ENCODE assay signal across 15 cellular contexts in genomic region chr3:118793176-118793575, GRCh38.
DNase-seq lines count a peak whose midpoint lies in the region; ATAC-seq, FAIRE-seq and TF ChIP-seq lines count a peak whose summit lies in the region.
"Had no signal": no experiment of that assay in that cellular context is flagged by ENCODE, and none has a peak within 500 bp of the region (broad histone marks: within the 10 kb centered on the region; RNA-seq: fewer than 3 reads in every experiment).

No MANE protein-coding gene starts in this region.

- CTCF ChIA-PET in GM12878 (lab: Yijun Ruan, JAX) = interaction anchor here (0.8 to 1.4 kb wide), 3 partner anchors 11 to 16 kb away, joined by 3 to 4 read pairs (median 3); no protein-coding TSS in a partner anchor
- CTCF ChIA-PET in CD4-positive, alpha-beta T cell (lab: Charles Lee) = no interaction called here

- H3K27me3 Mint-ChIP-seq in CD4-positive, alpha-beta T cell = peaks cover 16% of the 10 kb centered on the region

- H3K36me3 ChIP-seq in Karpas-422 (ENCODE audit: insufficient read depth, low read length) = peaks cover 35% of the 10 kb centered on the region
- no peaks in the 10 kb centered on the region for H3K36me3 ChIP-seq in GM12878 (ENCODE audit: control insufficient read depth in 2 of 2, insufficient read depth in 2 of 2, low read length in 1 of 2)
- H3K36me3 ChIP-seq: BLaER1 had no signal

- peak; percentile 27 for ATAC-seq in GM12878
- no peak for ATAC-seq in CD4-positive, alpha-beta T cell (ENCODE audit: poor library complexity)
- ATAC-seq: CD8-positive, alpha-beta T cell had no signal

- H3K4me2 ChIP-seq in Karpas-422 (ENCODE audit: low read depth, low read length, poor library complexity, severe bottlenecking) (peak overlapping the region; percentile 74), GM12878 (ENCODE audit: control insufficient read depth, insufficient read depth) (no peak overlapping the region)

- H3K27ac ChIP-seq in Karpas-422 (ENCODE audit: low read length) (peak overlapping the region; percentile 96), GM12878 (ENCODE audit: control insufficient read depth, insufficient read depth) (no peak overlapping the region)
- no peak overlapping the region for H3K27ac ChIP-seq in CD4-positive, alpha-beta T cell (ENCODE audit: low read depth, low read length)
- H3K27ac ChIP-seq: BLaER1 had no signal

- H3K9me2 ChIP-seq in Karpas-422 (replicated peaks; ENCODE audit: insufficient read depth, low read length) = no peaks in the 10 kb centered on the region

- H3K4me3 Mint-ChIP-seq in CD4-positive, alpha-beta T cell = no peak overlapping the region
- H3K4me3 Mint-ChIP-seq: CD14-positive monocyte; CD8-positive, alpha-beta T cell had no signal

- H3K4me1 Mint-ChIP-seq in CD4-positive, alpha-beta T cell (ENCODE audit: low read depth) = no peaks in the 10 kb centered on the region
- H3K4me1 Mint-ChIP-seq: CD14-positive monocyte had no signal

- H3K36me3 Mint-ChIP-seq in CD4-positive, alpha-beta T cell (ENCODE audit: low read depth) = no peaks in the 10 kb centered on the region
- H3K36me3 Mint-ChIP-seq: CD14-positive monocyte; CD8-positive, alpha-beta T cell had no signal

- no peaks in the 10 kb centered on the region for H3K9me3 ChIP-seq in Karpas-422 (ENCODE audit: low read length)
- no peaks in the 10 kb centered on the region for H3K9me3 ChIP-seq in GM12878 (replicated peaks; ENCODE audit: control insufficient read depth, insufficient read depth, low read length)
- no peaks in the 10 kb centered on the region for H3K9me3 ChIP-seq in CD4-positive, alpha-beta T cell (ENCODE audit: control insufficient read depth, low read length)
- H3K9me3 ChIP-seq: BLaER1 had no signal

- TF ChIP-seq POLR2A in GM12892 (IDR thresholded peaks at IDR 0.05; ENCODE audit: low read depth, low read length) (no peak), GM12878 (IDR thresholded peaks at IDR 0.05; ENCODE audit: low read depth, low read length) (no peak)

- H3K9ac ChIP-seq in Karpas-422 (ENCODE audit: low read length) = peak overlapping the region; percentile 63
- H3K9ac ChIP-seq in GM12878 (ENCODE audit: control insufficient read depth, insufficient read depth, low read length) = no peak overlapping the region

- SMC1A ChIA-PET in GM12878 (lab: Charles Lee; ENCODE audit: uncharacterized antibody, unreplicated experiment) = interaction anchor here (0.8 to 2.3 kb wide), 4 partner anchors 10 to 19 kb away, joined by 3 to 4 read pairs (median 4); no protein-coding TSS in a partner anchor

- H3K4me3 ChIP-seq in Karpas-422 (ENCODE audit: low read length) (peak overlapping the region; percentile 43), GM12878 (no peak overlapping the region)
- H3K4me3 ChIP-seq: BLaER1 had no signal

- FAIRE-seq in GM12892 (lab: Jason Lieb, UNC) (peak; percentile 70), GM12878 (lab: Jason Lieb, UNC) (no peak)

- RAD21 ChIA-PET in GM12878 (lab: Charles Lee; ENCODE audit: unreplicated experiment) = interaction anchor here (1.0 to 1.5 kb wide), 3 partner anchors 10 to 21 kb away, joined by 3 to 4 read pairs (median 3); no protein-coding TSS in a partner anchor

- no TSS peak for BruUV-seq in GM12878 (replicated peaks; lab: Mats Ljungman, UMichigan)

- DNase-seq in GM12892 (ENCODE audit: insufficient read length) (no peak), Karpas-422 (no peak), GM12878 (ENCODE audit: low read depth, low spot score) (no peak), DMS 273 (lab: John Stamatoyannopoulos, UW; ENCODE audit: unreplicated experiment) (no peak), DMS153 treated with DMSO at 0.1 percent for 48 hours (lab: John Stamatoyannopoulos, UW; ENCODE audit: unreplicated experiment) (no peak)
- no peak for DNase-seq in CD4-positive, alpha-beta T cell
- DNase-seq in activated CD4-positive, alpha-beta T cell treated with anti-CD3 and anti-CD28 coated beads for 4 hours = no peak
- DNase-seq: 8988T; CD8-positive, alpha-beta T cell; DMS79; GDM1; GOT3; H7 had no signal

- H3K27ac Mint-ChIP-seq in CD4-positive, alpha-beta T cell = no peak overlapping the region
- H3K27ac Mint-ChIP-seq: CD14-positive monocyte; CD8-positive, alpha-beta T cell had no signal

- no peaks in the 10 kb centered on the region for H3K9me3 Mint-ChIP-seq in CD4-positive, alpha-beta T cell
- H3K9me3 Mint-ChIP-seq: CD8-positive, alpha-beta T cell had no signal

- POLR2A ChIA-PET in GM12878 (lab: Charles Lee) = interaction anchor here (1.0 to 2.5 kb wide), 3 partner anchors 10 to 15 kb away, joined by 3 to 9 read pairs (median 3); no protein-coding TSS in a partner anchor
- POLR2A ChIA-PET in CD4-positive, alpha-beta T cell (lab: Charles Lee) = no interaction called here

- no peak for TF ChIP-seq CTCF in GM12878 (IDR thresholded peaks at IDR 0.05 in 2 of 3, conservative IDR thresholded peaks at IDR 0.05 in 1 of 3; ENCODE audit: control insufficient read depth in 2 of 3, extremely low read depth in 1 of 3, insufficient read depth in 1 of 3, low read depth in 3 of 3, low read length in 3 of 3)
- TF ChIP-seq CTCF in CD4-positive, alpha-beta T cell (IDR thresholded peaks at IDR 0.05) = no peak

- H2AFZ ChIP-seq in Karpas-422 (ENCODE audit: low read length) = no peak overlapping the region
- H2AFZ ChIP-seq in GM12878 (ENCODE audit: control insufficient read depth, low read depth, low read length) = no peak overlapping the region

- H3K4me1 ChIP-seq in Karpas-422 (ENCODE audit: low read length) = peaks cover 89% of the 10 kb centered on the region
- peaks cover 3% of the 10 kb centered on the region; the same call in 1 of the 2 replicates for H3K4me1 ChIP-seq in GM12878 (ENCODE audit: control insufficient read depth, insufficient read depth, low read length)

- H4K20me1 ChIP-seq in Karpas-422 (ENCODE audit: insufficient read depth, low read depth, low read length) (no peaks in the 10 kb centered on the region), GM12878 (ENCODE audit: control insufficient read depth, insufficient read depth) (no peaks in the 10 kb centered on the region)
- H4K20me1 ChIP-seq: BLaER1 had no signal

- intact Hi-C loops in GM12878 (cut with micrococcal nuclease; ENCODE audit: unreplicated experiment) = no loop called here
- intact Hi-C loops in CD4-positive, alpha-beta T cell (cut with DNase I, micrococcal nuclease) = no loop called here

- H3K27me3 ChIP-seq in Karpas-422 (ENCODE audit: low read length) (no peaks in the 10 kb centered on the region), GM12878 (replicated peaks in 1 of 2; ENCODE audit: control insufficient read depth in 2 of 2, insufficient read depth in 2 of 2, low read length in 1 of 2) (no peaks in the 10 kb centered on the region)
- H3K27me3 ChIP-seq in CD4-positive, alpha-beta T cell (ENCODE audit: control insufficient read depth, insufficient read depth, low read length) = peaks cover 7% of the 10 kb centered on the region
- H3K27me3 ChIP-seq: BLaER1 had no signal

- H3K79me2 ChIP-seq in Karpas-422 (ENCODE audit: low read length) (peaks cover 98% of the 10 kb centered on the region), GM12878 (ENCODE audit: control insufficient read depth, insufficient read depth, low read length) (no peaks in the 10 kb centered on the region; the same call in none of the 2 replicates)

- TF ChIP-seq RAD21 in GM12878 (IDR thresholded peaks at IDR 0.05; ENCODE audit: insufficient read depth, low read depth, low read length) = no peak

- in situ Hi-C loops in GM12878 (cut with MboI) = no loop called here

- no peak for TF ChIP-seq EP300 in GM12878 (IDR thresholded peaks at IDR 0.05; ENCODE audit: borderline replicate concordance in 1 of 2, control insufficient read depth in 1 of 2, low read depth in 2 of 2, low read length in 2 of 2)

TF ChIP-seq in GM12878, 131 proteins besides CTCF, POLR2A, EP300 and RAD21:
- TF ChIP-seq LARP7 (IDR thresholded peaks at IDR 0.05) (no peak), SUZ12 (IDR thresholded peaks at IDR 0.05; ENCODE audit: unreplicated experiment) (no peak), ZBTB33 (IDR thresholded peaks at IDR 0.05) (no peak)
- TF ChIP-seq, protein P1, sequence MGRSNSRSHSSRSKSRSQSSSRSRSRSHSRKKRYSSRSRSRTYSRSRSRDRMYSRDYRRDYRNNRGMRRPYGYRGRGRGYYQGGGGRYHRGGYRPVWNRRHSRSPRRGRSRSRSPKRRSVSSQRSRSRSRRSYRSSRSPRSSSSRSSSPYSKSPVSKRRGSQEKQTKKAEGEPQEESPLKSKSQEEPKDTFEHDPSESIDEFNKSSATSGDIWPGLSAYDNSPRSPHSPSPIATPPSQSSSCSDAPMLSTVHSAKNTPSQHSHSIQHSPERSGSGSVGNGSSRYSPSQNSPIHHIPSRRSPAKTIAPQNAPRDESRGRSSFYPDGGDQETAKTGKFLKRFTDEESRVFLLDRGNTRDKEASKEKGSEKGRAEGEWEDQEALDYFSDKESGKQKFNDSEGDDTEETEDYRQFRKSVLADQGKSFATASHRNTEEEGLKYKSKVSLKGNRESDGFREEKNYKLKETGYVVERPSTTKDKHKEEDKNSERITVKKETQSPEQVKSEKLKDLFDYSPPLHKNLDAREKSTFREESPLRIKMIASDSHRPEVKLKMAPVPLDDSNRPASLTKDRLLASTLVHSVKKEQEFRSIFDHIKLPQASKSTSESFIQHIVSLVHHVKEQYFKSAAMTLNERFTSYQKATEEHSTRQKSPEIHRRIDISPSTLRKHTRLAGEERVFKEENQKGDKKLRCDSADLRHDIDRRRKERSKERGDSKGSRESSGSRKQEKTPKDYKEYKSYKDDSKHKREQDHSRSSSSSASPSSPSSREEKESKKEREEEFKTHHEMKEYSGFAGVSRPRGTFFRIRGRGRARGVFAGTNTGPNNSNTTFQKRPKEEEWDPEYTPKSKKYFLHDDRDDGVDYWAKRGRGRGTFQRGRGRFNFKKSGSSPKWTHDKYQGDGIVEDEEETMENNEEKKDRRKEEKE (IDR thresholded peaks at IDR 0.05) = no peak
